Comparison of ENCODE assay signal across 8 cellular contexts in the genomic region with DNA sequence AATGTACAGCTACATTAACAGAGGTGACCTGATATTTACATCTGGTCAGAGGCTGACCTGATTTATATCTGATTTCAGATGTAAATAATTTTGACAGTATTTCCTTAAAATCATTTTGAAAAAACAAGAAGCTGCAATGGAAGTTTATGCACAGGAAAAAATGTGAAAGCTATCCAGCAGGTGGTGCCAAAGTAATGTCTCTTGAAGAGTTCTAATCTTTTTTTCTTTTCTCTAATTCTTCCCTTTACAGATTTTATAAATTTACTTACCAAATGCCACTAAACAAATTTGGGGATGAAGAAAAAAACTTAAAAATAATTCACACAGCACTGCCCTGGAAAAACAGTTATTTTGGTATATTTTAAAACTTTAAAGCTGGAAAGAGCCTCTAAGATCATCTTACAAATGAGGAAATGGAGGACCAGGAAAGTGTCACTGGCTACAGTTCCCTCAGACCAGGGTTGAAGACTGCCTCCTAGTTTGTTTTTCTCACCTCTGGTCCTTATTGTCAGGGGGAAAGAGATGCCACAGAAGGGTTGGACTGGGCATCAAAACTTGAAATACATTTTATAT. TPM values are rescaled to one million over a fixed set of nuclear protein-coding genes. Genes with fewer than 3 reads are reported as not detected.
DNase-seq lines count a peak whose midpoint lies in the region; ATAC-seq, FAIRE-seq and TF ChIP-seq lines count a peak whose summit lies in the region.

No MANE protein-coding gene starts in this region.

- H3K4me3 ChIP-seq in BE2C (ENCODE audit: low read depth, low read length) (no peak overlapping the region), GM12875 (ENCODE audit: low read depth, low read length) (no peak overlapping the region), adipocyte (ENCODE audit: low read length) (no peak overlapping the region), keratinocyte (ENCODE audit: control insufficient read depth in 2 of 3, extremely low read depth in 1 of 3, insufficient read depth in 2 of 3, low read depth in 1 of 3, low read length in 3 of 3) (no peak overlapping the region), stomach (no peak overlapping the region)

- no peaks in the 10 kb centered on the region for H3K36me3 ChIP-seq in BE2C
- H3K36me3 ChIP-seq in adipocyte (ENCODE audit: control insufficient read depth, insufficient read depth, low read length, severe bottlenecking), result peaks cover 29% of the 10 kb centered on the region
- peaks cover 0 to 5% of the 10 kb centered on the region in 2 experiments for H3K36me3 ChIP-seq in keratinocyte (ENCODE audit: control insufficient read depth in 2 of 2, extremely low read depth in 1 of 2, insufficient read depth in 2 of 2, low read length in 2 of 2)
- H3K36me3 ChIP-seq in stomach, result peaks cover 10 to 32% (median 25%) of the 10 kb centered on the region in 4 donors

- no peak overlapping the region for H3K4me2 ChIP-seq in keratinocyte (ENCODE audit: control insufficient read depth, extremely low read depth, insufficient read depth, low read depth, low read length)

- TF ChIP-seq CTCF in BE2C (IDR thresholded peaks at IDR 0.05; ENCODE audit: low read depth, low read length) (peak; percentile 55), GM12875 (IDR thresholded peaks at IDR 0.05; ENCODE audit: borderline replicate concordance, insufficient read depth, low read depth, low read length) (peak; percentile 23; the same call in 1 of the 2 replicates), keratinocyte (optimal IDR thresholded peaks at IDR 0.05 in 1 of 3, IDR thresholded peaks at IDR 0.05 in 1 of 3, conservative IDR thresholded peaks at IDR 0.05 in 1 of 3; ENCODE audit: extremely low read depth in 1 of 3, insufficient read depth in 2 of 3, low read length in 3 of 3) (peak in 2 of 3 experiments; percentile 29 to 31), stomach (IDR thresholded peaks at IDR 0.05) (peak in 4 of 7 experiments; percentile 20 to 52 (median 38))

- intact Hi-C loops in stomach (cut with DNase I; ENCODE audit: low total_unique reads), result no loop called here

- H3K4me1 ChIP-seq in BE2C, result no peaks in the 10 kb centered on the region
- H3K4me1 ChIP-seq in adipocyte (ENCODE audit: control insufficient read depth, insufficient read depth, low read length), result peaks cover 7% of the 10 kb centered on the region
- no peaks in the 10 kb centered on the region for H3K4me1 ChIP-seq in keratinocyte (ENCODE audit: control insufficient read depth, extremely low read depth, insufficient read depth, low read length)
- no peaks in the 10 kb centered on the region for H3K4me1 ChIP-seq in stomach

- H3K27me3 ChIP-seq in BE2C, result no peaks in the 10 kb centered on the region
- H3K27me3 ChIP-seq in adipocyte (replicated peaks; ENCODE audit: control insufficient read depth, insufficient read depth, low read length), result no peaks in the 10 kb centered on the region
- no peaks in the 10 kb centered on the region for H3K27me3 ChIP-seq in keratinocyte (ENCODE audit: control insufficient read depth, extremely low read depth, insufficient read depth, low read length)
- no peaks in the 10 kb centered on the region for H3K27me3 ChIP-seq in stomach

- H3K27ac ChIP-seq in keratinocyte (ENCODE audit: control insufficient read depth, insufficient read depth, low read length) (no peak overlapping the region), stomach (no peak overlapping the region)

- peak; percentile 56 for FAIRE-seq in keratinocyte (lab: Jason Lieb, UNC)

- H2AFZ ChIP-seq in keratinocyte (ENCODE audit: control insufficient read depth, low read length), result no peak overlapping the region

- no peaks in the 10 kb centered on the region for H3K9me1 ChIP-seq in keratinocyte (ENCODE audit: control insufficient read depth, extremely low read depth, insufficient read depth, low read length)

- H3K9me3 ChIP-seq in BE2C (no peaks in the 10 kb centered on the region), adipocyte (ENCODE audit: control insufficient read depth, low read length) (peaks cover 4% of the 10 kb centered on the region), keratinocyte (ENCODE audit: control insufficient read depth, low read depth, low read length) (no peaks in the 10 kb centered on the region), stomach (no peaks in the 10 kb centered on the region)

- peak overlapping the region; percentile 30 for H3K9ac ChIP-seq in adipocyte (ENCODE audit: low read length)
- H3K9ac ChIP-seq in keratinocyte (ENCODE audit: control insufficient read depth, extremely low read depth, insufficient read depth, low read length), result no peak overlapping the region

- no peak for ATAC-seq in HG03565 (IDR thresholded peaks at IDR 0.05; ENCODE audit: unreplicated experiment)
- no peak for ATAC-seq in GM18498 (IDR thresholded peaks at IDR 0.05; ENCODE audit: unreplicated experiment)

- dilution Hi-C loops in keratinocyte (cut with MboI; ENCODE audit: extremely low pct_ligation_motif_present, low sequenced_read_pairs), result no loop called here

- no peak for TF ChIP-seq EP300 in stomach (IDR thresholded peaks at IDR 0.05)

- DNase-seq in BE2C (peak; percentile 32), NCI-H748 treated with DMSO at 0.1 percent for 48 hours (lab: John Stamatoyannopoulos, UW) (peak; percentile 11), adipocyte (ENCODE audit: low read depth) (peak; percentile 86), keratinocyte (ENCODE audit: low read depth, low spot score) (no peak), stomach (no peak)

- TF ChIP-seq POLR2A in stomach (IDR thresholded peaks at IDR 0.05), result no peak

- H3K79me2 ChIP-seq in keratinocyte (ENCODE audit: control insufficient read depth, insufficient read depth, low read length), result no peaks in the 10 kb centered on the region

- no peaks in the 10 kb centered on the region for H4K20me1 ChIP-seq in keratinocyte (ENCODE audit: control insufficient read depth, extremely low read depth, insufficient read depth, low read length)

RNA-seq across cellular contexts. Expression of gene FBLN7, which starts 16.4 kb away (rescaled TPM):
- not detected for polyA plus RNA-seq in BE2C (2012; ENCODE audit: insufficient read depth, insufficient read length, low read depth)
- polyA plus RNA-seq in keratinocyte (0.12 TPM in 1 of 3 replicates, not detected in the others), stomach (1 to 10 TPM in 1 of 3 donors, under 1 TPM in 2; 0.40 to 1.2 (median 0.50) TPM)
- polyA plus RNA-seq in keratinocyte (2011; ENCODE audit: low read depth), result not detected
- not detected in 2 replicates for polyA plus RNA-seq in keratinocyte (2011; cell fraction: cytosol; rRNA removed)
- 0.08 and 0.15 TPM in 2 replicates for polyA plus RNA-seq in keratinocyte (2011; cell fraction: nucleus; rRNA removed)
- polyA plus RNA-seq in keratinocyte (2012; ENCODE audit: low replicate concordance), result not detected in 2 replicates
- 0.10 TPM in 1 of 3 replicates, not detected in the others for polyA minus RNA-seq in keratinocyte
- polyA minus RNA-seq in keratinocyte (2011; cell fraction: cytosol; rRNA and poly(A)+ RNA removed), result not detected
- polyA minus RNA-seq in keratinocyte (2011; cell fraction: nucleus; rRNA and poly(A)+ RNA removed), result 0.21 and 0.31 TPM in 2 replicates
- total RNA-seq in stomach, result 1 to 10 TPM in 4 of 5 donors, not detected in 1; 2.0 to 5.1 (median 3.5) TPM

Comparison
In these comparisons a context has a peak if more than half of its experiments do, and no peak if none do; other contexts are left out.
1. DNase-seq: peak in BE2C (single experiment), NCI-H748 treated with DMSO at 0.1 percent for 48 hours (single experiment) and adipocyte (single experiment); none in keratinocyte (single experiment) and stomach (single experiment).
2. Peak in every context shown above with its lines, with median percentiles within 50 percentile points of each other: CTCF ChIP-seq.